Comparison of ENCODE assay signal across 14 cellular contexts in the genomic region with DNA sequence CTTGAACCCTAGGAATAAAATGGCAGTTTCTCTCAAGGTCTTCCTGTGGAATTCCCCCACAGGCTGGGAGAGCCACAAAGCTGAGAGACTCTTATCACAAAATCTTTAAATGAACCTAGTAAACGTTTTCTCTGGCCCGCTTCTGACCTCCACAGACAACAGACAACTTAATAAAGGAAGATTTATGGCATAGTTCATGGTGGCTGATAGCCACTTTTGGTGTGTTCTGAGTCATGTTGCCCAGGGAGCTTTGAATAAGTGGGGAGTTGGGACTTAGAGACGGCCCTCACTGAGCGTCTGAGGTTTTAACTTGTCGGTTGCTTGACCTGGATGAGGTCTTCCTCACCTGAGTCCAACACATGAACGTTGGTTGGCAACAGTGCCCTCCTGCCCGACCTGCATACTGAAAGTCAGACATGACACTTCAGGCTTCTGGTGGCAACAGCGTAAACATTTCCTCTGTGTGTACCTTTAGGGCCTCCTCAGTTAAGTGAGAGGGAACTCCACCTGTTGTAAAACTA.
DNase-seq lines count a peak whose midpoint lies in the region; ATAC-seq and TF ChIP-seq lines count a peak whose summit lies in the region.
"Had no signal": no experiment of that assay in that cellular context is flagged by ENCODE, and none has a peak within 500 bp of the region (broad histone marks: within the 10 kb centered on the region; RNA-seq: fewer than 3 reads in every experiment).

No MANE protein-coding gene starts in this region.

- CTCF ChIA-PET in IMR-90 (lab: Yijun Ruan, JAX) = no interaction called here

- peak overlapping the region in 1 of 2 experiments; percentile 70; a peak in 2 of 4 replicates for H4K8ac ChIP-seq in IMR-90 (ENCODE audit: low read depth in 2 of 2, low read length in 2 of 2)

- H3K27me3 ChIP-seq in IMR-90 (ENCODE audit: control insufficient read depth, insufficient read depth, low read length) = no peaks in the 10 kb centered on the region
- H3K27me3 ChIP-seq in mucosa of rectum (ENCODE audit: control insufficient read depth in 2 of 2, insufficient read depth in 2 of 2, low read length in 2 of 2) = no peaks in the 10 kb centered on the region

- H3K4ac ChIP-seq in IMR-90 (ENCODE audit: low read depth, low read length) = peak overlapping the region; percentile 61

- H3K23ac ChIP-seq in IMR-90 (ENCODE audit: low read depth, low read length) = peak overlapping the region; percentile 64; the same call in 1 of the 2 replicates

- H3K27ac ChIP-seq in IMR-90 (ENCODE audit: insufficient read depth, low read length) = no peak overlapping the region
- peak overlapping the region; percentile 56 to 67 for H3K27ac ChIP-seq in mucosa of rectum (ENCODE audit: low read depth in 2 of 2, low read length in 2 of 2)

- intact Hi-C loops in IMR-90 (cut with micrococcal nuclease) = no loop called here

- peak overlapping the region; percentile 30 for H2BK120ac ChIP-seq in IMR-90 (ENCODE audit: low read depth, low read length)

- DNase-seq in COLO668 (lab: John Stamatoyannopoulos, UW; ENCODE audit: unreplicated experiment) (peak; percentile 6), IMR-90 (peak; percentile 51), astrocyte of the cerebellum (ENCODE audit: low read depth) (peak; percentile 45), NCI-H146 (lab: John Stamatoyannopoulos, UW) (no peak), NCI-H2227 treated with DMSO at 0.1 percent for 48 hours (lab: John Stamatoyannopoulos, UW) (no peak), iPS-NIHi7 (ENCODE audit: extremely low spot score) (no peak)
- DNase-seq: CD8-positive, alpha-beta memory T cell; effector memory CD4-positive, alpha-beta T cell; GOT3; NCI-H446 treated with DMSO at 0.1 percent for 48 hours; stimulated activated CD4-positive, alpha-beta T cell treated with anti-CD3 and anti-CD28 coated beads, Interleukin-12 subunit alpha, Interleukin-12 subunit beta, amount 100 ng/mL, for 4 hours had no signal

- H3K4me1 ChIP-seq in IMR-90 (ENCODE audit: control insufficient read depth, insufficient read depth, low read length) (peaks cover 36% of the 10 kb centered on the region), mucosa of rectum (ENCODE audit: control insufficient read depth in 2 of 2, insufficient read depth in 2 of 2, low read length in 2 of 2) (peaks cover 9 to 16% of the 10 kb centered on the region in 2 donors)

- dilution Hi-C loops in IMR-90 (cut with HindIII; ENCODE audit: low sequenced_read_pairs, unreplicated experiment) = no loop called here

- H3K4me3 ChIP-seq in IMR-90 (ENCODE audit: insufficient read depth, low read depth, low read length) (no peak overlapping the region), astrocyte of the cerebellum (ENCODE audit: low read depth, low read length) (no peak overlapping the region), mucosa of rectum (ENCODE audit: low read length in 2 of 2) (peak overlapping the region in 1 of 2 donors; percentile 54)

- H3K9ac ChIP-seq in IMR-90 (ENCODE audit: low read depth, low read length) (no peak overlapping the region), mucosa of rectum (ENCODE audit: low read depth in 1 of 2, low read length in 2 of 2) (peak overlapping the region in 1 of 2 donors; percentile 32)

- H3K79me1 ChIP-seq in IMR-90 (ENCODE audit: low read depth in 1 of 2, low read length in 2 of 2) = peaks cover 30 to 66% of the 10 kb centered on the region in 2 experiments

- H2AK5ac ChIP-seq in IMR-90 (ENCODE audit: low read depth, low read length) = peak overlapping the region; percentile 76

- TF ChIP-seq POLR2A in IMR-90 (IDR thresholded peaks at IDR 0.05; ENCODE audit: low read depth, low read length) (no peak), GM18505 (IDR thresholded peaks at IDR 0.05; ENCODE audit: borderline replicate concordance, extremely low read depth, insufficient read depth, insufficient read length) (no peak)

- H3K9me3 ChIP-seq in IMR-90 (ENCODE audit: control insufficient read depth, insufficient read depth, low read length) = no peaks in the 10 kb centered on the region
- no peaks in the 10 kb centered on the region for H3K9me3 ChIP-seq in mucosa of rectum (ENCODE audit: control insufficient read depth in 2 of 2, low read length in 2 of 2)

- H3K4me2 ChIP-seq in IMR-90 (ENCODE audit: low read depth, low read length) = no peak overlapping the region

- 0 out of 2 replicates have a peak overlapping the region, but pooled peaks have one; percentile 19 for H4K91ac ChIP-seq in IMR-90 (ENCODE audit: insufficient read depth, low read depth, low read length)

- H3K56ac ChIP-seq in IMR-90 (ENCODE audit: extremely low read depth, insufficient read depth, low read length) = no peak overlapping the region

- in situ Hi-C loops in IMR-90 (cut with MboI; ENCODE audit: low sequenced_read_pairs) (no loop called here), astrocyte of the cerebellum (cut with HindIII; ENCODE audit: low sequenced_read_pairs) (no loop called here)

- H3K36me3 ChIP-seq in IMR-90 (ENCODE audit: control insufficient read depth, insufficient read depth, low read length) (peaks cover 11% of the 10 kb centered on the region), mucosa of rectum (ENCODE audit: control insufficient read depth in 2 of 2, insufficient read depth in 2 of 2, low read length in 2 of 2) (peaks cover 5 to 15% of the 10 kb centered on the region in 2 donors)

- POLR2A ChIA-PET in IMR-90 (lab: Charles Lee; ENCODE audit: unreplicated experiment) = no interaction called here

- H2AFZ ChIP-seq in IMR-90 (replicated peaks; ENCODE audit: low read length, poor library complexity) = no peak overlapping the region

- peak overlapping the region; percentile 21; the same call in 1 of the 2 replicates for H3K14ac ChIP-seq in IMR-90 (replicated peaks; ENCODE audit: low read depth, low read length)

- H2BK20ac ChIP-seq in IMR-90 (ENCODE audit: low read depth, low read length) = peak overlapping the region; percentile 27

- H2AK9ac ChIP-seq in IMR-90 (replicated peaks; ENCODE audit: low read depth, low read length, poor library complexity) = no peak overlapping the region

- H3K9me1 ChIP-seq in IMR-90 (ENCODE audit: insufficient read depth, low read length) = peaks cover 17% of the 10 kb centered on the region

- TF ChIP-seq RAD21 in IMR-90 (IDR thresholded peaks at IDR 0.05; ENCODE audit: low read length) = no peak

- peak overlapping the region; percentile 42 for H2BK5ac ChIP-seq in IMR-90 (ENCODE audit: low read depth, low read length, poor library complexity, severe bottlenecking)

- peaks cover 4% of the 10 kb centered on the region; the same call in 1 of the 2 replicates for H4K20me1 ChIP-seq in IMR-90 (ENCODE audit: insufficient read depth, low read length)

- no peak for TF ChIP-seq CTCF in IMR-90 (conservative IDR thresholded peaks at IDR 0.05; ENCODE audit: low read depth, low read length)
- no peak for TF ChIP-seq CTCF in astrocyte of the cerebellum (IDR thresholded peaks at IDR 0.05; ENCODE audit: low read depth, low read length, missing control alignments)

- WGBS in IMR-90 (ENCODE audit: extremely low coverage in 2 of 2, insufficient read length in 1 of 2), 2 experiments = 42% methylated on average over 3 of the region's 8 CpGs; no CpG with 5 or more reads in 1 of the 2 experiments

- H2BK15ac ChIP-seq in IMR-90 (ENCODE audit: low read depth, low read length) = peak overlapping the region; percentile 66; the same call in 1 of the 3 replicates

- peak overlapping the region; percentile 6; the same call in 1 of the 2 replicates for H4K5ac ChIP-seq in IMR-90 (ENCODE audit: low read depth, low read length)

- ATAC-seq in IMR-90 (ENCODE audit: low read depth) (no peak), GM18505 (IDR thresholded peaks at IDR 0.05; ENCODE audit: unreplicated experiment) (no peak)
- ATAC-seq: left lobe of liver had no signal

- BruUV-seq in IMR-90 (replicated peaks; lab: Mats Ljungman, UMichigan) = no TSS peak

- H3K18ac ChIP-seq in IMR-90 (ENCODE audit: low read depth, low read length) = peak overlapping the region; percentile 27

TF ChIP-seq in IMR-90, 13 proteins besides CTCF, POLR2A, EP300 and RAD21:
- TF ChIP-seq SMC3 (IDR thresholded peaks at IDR 0.05; ENCODE audit: low read depth, low read length) = no peak

Comparison
In these comparisons a context has a peak if more than half of its experiments do, and no peak if none do; other contexts are left out.
1. DNase-seq: peak in COLO668 (single experiment), IMR-90 (single experiment) and astrocyte of the cerebellum (single experiment); none in NCI-H146 (single experiment), NCI-H2227 treated with DMSO at 0.1 percent for 48 hours (single experiment) and iPS-NIHi7 (single experiment).